In the genomic region with DNA sequence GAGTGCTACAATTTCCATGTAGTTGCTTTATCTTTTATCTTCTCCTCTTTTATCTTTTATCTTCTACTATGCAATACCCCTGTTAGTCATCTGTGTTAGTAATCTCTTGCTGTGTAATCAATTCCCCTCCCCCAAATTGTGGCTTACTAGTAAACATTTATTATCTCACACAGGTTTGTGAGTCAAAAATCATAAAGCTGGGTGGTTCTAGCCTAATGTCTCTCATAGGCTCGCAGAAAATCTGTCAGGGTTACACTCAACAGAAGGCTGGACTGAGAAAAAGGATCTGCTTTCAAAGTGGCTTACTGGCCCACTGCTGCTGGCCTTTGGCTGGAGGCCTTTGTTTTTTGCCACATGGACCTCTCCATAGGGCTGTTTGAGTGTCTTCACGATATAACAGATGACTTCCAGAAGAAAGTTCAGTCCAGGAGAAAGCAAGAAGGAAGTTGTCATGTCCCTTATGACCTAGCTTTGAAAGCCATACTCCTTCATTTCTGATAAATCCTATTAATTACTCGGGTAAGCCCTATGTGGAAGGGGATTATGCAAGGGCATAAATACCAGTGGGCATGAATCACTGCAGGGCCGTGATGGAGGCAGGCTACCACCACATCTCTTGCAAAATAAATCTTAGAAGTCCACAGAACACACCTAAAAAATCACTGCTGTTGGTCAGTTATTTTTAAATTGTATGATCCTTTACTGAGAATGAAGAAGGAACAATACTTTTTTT, we compare ENCODE assay signal across 12 cellular contexts. TPM values are rescaled to one million over a fixed set of nuclear protein-coding genes. Genes with fewer than 3 reads are reported as not detected.
DNase-seq lines count a peak whose midpoint lies in the region; ATAC-seq and TF ChIP-seq lines count a peak whose summit lies in the region.
"Had no signal": no experiment of that assay in that cellular context is flagged by ENCODE, and none has a peak within 500 bp of the region (broad histone marks: within the 10 kb centered on the region; RNA-seq: fewer than 3 reads in every experiment).

No MANE protein-coding gene starts in this region.

- H3K4me1 Mint-ChIP-seq in T-helper 17 cell = no peaks in the 10 kb centered on the region

- H3K4me3 Mint-ChIP-seq in T-helper 17 cell = no peak overlapping the region
- H3K4me3 Mint-ChIP-seq: natural killer cell treated with Interleukin-12 subunit alpha and Interleukin-12 subunit beta and Interleukin-15 and Interleukin-18, amount 100 ng/mL, for 72 hours had no signal

- no peak overlapping the region for H3K27ac Mint-ChIP-seq in T-helper 17 cell
- H3K27ac Mint-ChIP-seq: natural killer cell treated with Interleukin-12 subunit alpha and Interleukin-12 subunit beta and Interleukin-15 and Interleukin-18, amount 100 ng/mL, for 72 hours had no signal

- no peaks in the 10 kb centered on the region for H3K36me3 ChIP-seq in adipocyte (ENCODE audit: control insufficient read depth, insufficient read depth, low read length, severe bottlenecking)

- no peaks in the 10 kb centered on the region for H3K36me3 Mint-ChIP-seq in T-helper 17 cell (ENCODE audit: low read depth)
- H3K36me3 Mint-ChIP-seq: natural killer cell treated with Interleukin-12 subunit alpha and Interleukin-12 subunit beta and Interleukin-15 and Interleukin-18, amount 100 ng/mL, for 72 hours had no signal

- H3K4me1 ChIP-seq in adipocyte (ENCODE audit: control insufficient read depth, insufficient read depth, low read length) = peaks cover 37% of the 10 kb centered on the region

- peak overlapping the region; percentile 35 for H3K4me3 ChIP-seq in adipocyte (ENCODE audit: low read length)
- H3K4me3 ChIP-seq in foreskin fibroblast (ENCODE audit: low read depth in 1 of 2, low read length in 2 of 2) = no peak overlapping the region
- H3K4me3 ChIP-seq: skin epidermis had no signal

- H3K9me3 ChIP-seq in adipocyte (ENCODE audit: control insufficient read depth, low read length) = no peaks in the 10 kb centered on the region
- no peaks in the 10 kb centered on the region for H3K9me3 ChIP-seq in T-helper 17 cell (ENCODE audit: control insufficient read depth, low read length, poor library complexity, severe bottlenecking)

- peak; percentile 72 for DNase-seq in HS-5 (ENCODE audit: low read depth)
- peak; percentile 84 for DNase-seq in adipocyte (ENCODE audit: low read depth)
- peak; percentile 47 to 86 for DNase-seq in foreskin fibroblast
- peak; percentile 62 for DNase-seq in stromal cell of bone marrow (ENCODE audit: low read depth)
- no peak for DNase-seq in T-helper 17 cell
- DNase-seq in NCI-H2171 treated with DMSO at 0.1 percent for 48 hours (lab: John Stamatoyannopoulos, UW) = no peak
- no peak for DNase-seq in stimulated activated CD4-positive, alpha-beta T cell treated with anti-CD3 and anti-CD28 coated beads, Interleukin-2, amount 100 ng/mL, for 24 hours
- DNase-seq: activated CD4-positive, alpha-beta T cell treated with anti-CD3 and anti-CD28 coated beads for 4 hours; erythroblast; NCI-H1436 had no signal

- H3K27me3 ChIP-seq in adipocyte (replicated peaks; ENCODE audit: control insufficient read depth, insufficient read depth, low read length) = no peaks in the 10 kb centered on the region

- no peaks in the 10 kb centered on the region for H3K27me3 Mint-ChIP-seq in T-helper 17 cell
- H3K27me3 Mint-ChIP-seq: natural killer cell treated with Interleukin-12 subunit alpha and Interleukin-12 subunit beta and Interleukin-15 and Interleukin-18, amount 100 ng/mL, for 72 hours had no signal

- ATAC-seq in T-helper 17 cell = no peak
- ATAC-seq: natural killer cell treated with Interleukin-12 subunit alpha and Interleukin-12 subunit beta and Interleukin-15 and Interleukin-18, amount 100 ng/mL, for 72 hours had no signal

- H3K9ac ChIP-seq in adipocyte (ENCODE audit: low read length) = peak overlapping the region; percentile 27

- TF ChIP-seq CTCF in foreskin fibroblast (IDR thresholded peaks at IDR 0.05; ENCODE audit: low read depth, low read length) = no peak

RNA-seq across cellular contexts. Expression of a gene that starts 24.5 kb away (rescaled TPM):
- not detected for total RNA-seq in T-helper 17 cell
- total RNA-seq: natural killer cell treated with Interleukin-12 subunit alpha and Interleukin-12 subunit beta and Interleukin-15 and Interleukin-18, amount 100 ng/mL, for 72 hours had no signal

Comparison
In these comparisons a context has a peak if more than half of its experiments do, and no peak if none do; other contexts are left out.
1. DNase-seq: peak in HS-5 (single experiment), adipocyte (single experiment), foreskin fibroblast (2 of 2) and stromal cell of bone marrow (single experiment); none in T-helper 17 cell (0 of 3), NCI-H2171 treated with DMSO at 0.1 percent for 48 hours (single experiment) and stimulated activated CD4-positive, alpha-beta T cell treated with anti-CD3 and anti-CD28 coated beads, Interleukin-2, amount 100 ng/mL, for 24 hours (0 of 2).